30 cellular contexts compared by ENCODE assay signal in genomic region chr1:215502081-215502480, GRCh38.
"Had no signal": no experiment of that assay in that cellular context is flagged by ENCODE, and none has a peak within 500 bp of the region (broad histone marks: within the 10 kb centered on the region; RNA-seq: fewer than 3 reads in every experiment).

No MANE protein-coding gene starts in this region.

- H3K27ac ChIP-seq: left lung, lower lobe of right lung, ovary, prostate gland, skin epidermis, spleen, suprapubic skin, thoracic aorta, tibial artery, upper lobe of right lung had no signal

- FAIRE-seq: islet of Langerhans, kidney, urothelium cell line had no signal

- H3K4me3 Mint-ChIP-seq: immature natural killer cell; naive thymus-derived CD4-positive, alpha-beta T cell; natural killer cell treated with Interleukin-12 subunit alpha and Interleukin-12 subunit beta and Interleukin-15 and Interleukin-18, amount 100 ng/mL, for 72 hours; stimulated activated effector memory CD8-positive, alpha-beta T cell treated with anti-CD3 and anti-CD28 coated beads, Interleukin-12 subunit alpha, Interleukin-12 subunit beta, amount 100 ng/mL, for 72 hours; stimulated activated naive CD8-positive, alpha-beta T cell treated with anti-CD3 and anti-CD28 coated beads, Interleukin-15, Interleukin-2, amounts not matched to agents 100 ng/mL and 50 ng/mL, for 24 hours had no signal

- H3K27me3 ChIP-seq: left lung, ovary, spleen, suprapubic skin, tibial artery, upper lobe of right lung had no signal

- H3K4me1 Mint-ChIP-seq: immature natural killer cell; naive thymus-derived CD4-positive, alpha-beta T cell; stimulated activated effector memory CD8-positive, alpha-beta T cell treated with anti-CD3 and anti-CD28 coated beads, Interleukin-12 subunit alpha, Interleukin-12 subunit beta, amount 100 ng/mL, for 72 hours had no signal

- H3K4me1 ChIP-seq: left lung, lower lobe of right lung, prostate gland, spleen, suprapubic skin, tibial artery, upper lobe of right lung had no signal

- H3K9me3 ChIP-seq: left lung, lower lobe of right lung, mucosa of descending colon, ovary, prostate gland, suprapubic skin, thoracic aorta, tibial artery, upper lobe of right lung had no signal

- H3K36me3 Mint-ChIP-seq: immature natural killer cell; natural killer cell treated with Interleukin-12 subunit alpha and Interleukin-12 subunit beta and Interleukin-15 and Interleukin-18, amount 100 ng/mL, for 72 hours; stimulated activated effector memory CD8-positive, alpha-beta T cell treated with anti-CD3 and anti-CD28 coated beads, Interleukin-12 subunit alpha, Interleukin-12 subunit beta, amount 100 ng/mL, for 72 hours had no signal

- DNase-seq: hypothalamus; immature natural killer cell; kidney; left colon; left lung; lower lobe of right lung; midbrain; mucosa of descending colon; naive thymus-derived CD4-positive, alpha-beta T cell; nucleus accumbens; ovary; posterior cingulate gyrus; retina; right cardiac atrium; spleen; stimulated activated CD4-positive, alpha-beta T cell treated with anti-CD3 and anti-CD28 coated beads, Interleukin-4, amount 100 ng/mL, for 24 hours; stimulated activated naive CD4-positive, alpha-beta T cell; tibial artery; trophoblast cell; upper lobe of right lung had no signal

- H3K36me3 ChIP-seq: left lung, lower lobe of right lung, ovary, prostate gland, spleen, suprapubic skin, thoracic aorta, tibial artery, upper lobe of right lung had no signal

- H3K27me3 Mint-ChIP-seq: natural killer cell treated with Interleukin-12 subunit alpha and Interleukin-12 subunit beta and Interleukin-15 and Interleukin-18, amount 100 ng/mL, for 72 hours had no signal

- H3K27ac Mint-ChIP-seq: immature natural killer cell; naive thymus-derived CD4-positive, alpha-beta T cell; natural killer cell treated with Interleukin-12 subunit alpha and Interleukin-12 subunit beta and Interleukin-15 and Interleukin-18, amount 100 ng/mL, for 72 hours; stimulated activated effector memory CD8-positive, alpha-beta T cell treated with anti-CD3 and anti-CD28 coated beads, Interleukin-12 subunit alpha, Interleukin-12 subunit beta, amount 100 ng/mL, for 72 hours; stimulated activated naive CD8-positive, alpha-beta T cell treated with anti-CD3 and anti-CD28 coated beads, Interleukin-15, Interleukin-2, amounts not matched to agents 100 ng/mL and 50 ng/mL, for 24 hours had no signal

- ATAC-seq: left colon; left lung; lower lobe of right lung; mucosa of descending colon; naive thymus-derived CD4-positive, alpha-beta T cell; natural killer cell treated with Interleukin-12 subunit alpha and Interleukin-12 subunit beta and Interleukin-15 and Interleukin-18, amount 100 ng/mL, for 72 hours; right cardiac atrium; sciatic nerve; stimulated activated effector memory CD8-positive, alpha-beta T cell treated with anti-CD3 and anti-CD28 coated beads, Interleukin-12 subunit alpha, Interleukin-12 subunit beta, amount 100 ng/mL, for 72 hours; upper lobe of right lung had no signal

- H3K4me3 ChIP-seq: left lung, lower lobe of right lung, mucosa of descending colon, ovary, prostate gland, skin epidermis, spleen, suprapubic skin, thoracic aorta, tibial artery, upper lobe of right lung had no signal
